20 cellular contexts compared by ENCODE assay signal in genomic region chr4:169156392-169156791, GRCh38.
DNase-seq lines count a peak whose midpoint lies in the region; ATAC-seq, FAIRE-seq and TF ChIP-seq lines count a peak whose summit lies in the region.
"Had no signal": no experiment of that assay in that cellular context is flagged by ENCODE, and none has a peak within 500 bp of the region (broad histone marks: within the 10 kb centered on the region; RNA-seq: fewer than 3 reads in every experiment).

No MANE protein-coding gene starts in this region.

- no peak for DNase-seq in HepG2 (ENCODE audit: low spot score)
- DNase-seq in right lobe of liver, result no peak
- no peak for DNase-seq in K562 (ENCODE audit: extremely low read depth in 1 of 4, low spot score in 3 of 4)
- DNase-seq: AML-193; Caco-2; Calu3; CD4-positive, alpha-beta T cell; CD8-positive, alpha-beta T cell; DMS79 treated with DMSO at 0.1 percent for 48 hours; GF-D8 had no signal

- no peak for TF ChIP-seq RAD21 in HepG2 (CRISPR knock-in tag; IDR thresholded peaks at IDR 0.05)
- no peak for TF ChIP-seq RAD21 in K562 (CRISPR knock-in tag; conservative IDR thresholded peaks at IDR 0.05 in 1 of 2, IDR thresholded peaks at IDR 0.05 in 1 of 2)

- H3K9me1 ChIP-seq in K562 (ENCODE audit: control insufficient read depth, insufficient read depth, low read length), result no peaks in the 10 kb centered on the region

- no peak for TF ChIP-seq EP300 in HepG2 (IDR thresholded peaks at IDR 0.05; ENCODE audit: low read depth in 2 of 2, low read length in 2 of 2)
- no peak for TF ChIP-seq EP300 in HepG2 (CRISPR knock-in tag; IDR thresholded peaks at IDR 0.05; ENCODE audit: borderline replicate concordance)
- no peak for TF ChIP-seq EP300 in K562 (IDR thresholded peaks at IDR 0.05; ENCODE audit: low read length)

- TF ChIP-seq POLR2A in HepG2 (IDR thresholded peaks at IDR 0.05; ENCODE audit: insufficient read depth in 1 of 2, low read depth in 2 of 2, low read length in 2 of 2) (no peak), right lobe of liver (IDR thresholded peaks at IDR 0.05) (no peak), K562 (conservative IDR thresholded peaks at IDR 0.05) (no peak)

- H3K36me3 ChIP-seq in HepG2 (replicated peaks in 1 of 2; ENCODE audit: control insufficient read depth in 1 of 2, insufficient read depth in 2 of 2, low read length in 2 of 2) (peaks cover 2 to 4% of the 10 kb centered on the region in 2 experiments; a peak in 3 of 5 replicates), right lobe of liver (peaks cover 0 to 6% (median 1%) of the 10 kb centered on the region in 4 donors), K562 (ENCODE audit: control insufficient read depth, insufficient read depth, low read length) (no peaks in the 10 kb centered on the region)

- intact Hi-C loops in HepG2 (cut with micrococcal nuclease; ENCODE audit: unreplicated experiment) (no loop called here), right lobe of liver (cut with DNase I) (no loop called here), K562 (cut with micrococcal nuclease) (no loop called here)

- no peaks in the 10 kb centered on the region for H3K27me3 ChIP-seq in HepG2 (ENCODE audit: control insufficient read depth in 1 of 2, insufficient read depth in 2 of 2, low read length in 2 of 2)
- no peaks in the 10 kb centered on the region for H3K27me3 ChIP-seq in right lobe of liver
- no peaks in the 10 kb centered on the region; a peak in 1 of 5 replicates for H3K27me3 ChIP-seq in K562 (ENCODE audit: control insufficient read depth in 2 of 2, insufficient read depth in 2 of 2, low read length in 2 of 2)
- H3K27me3 ChIP-seq: BLaER1 treated with 17β-estradiol and CSF1 and Interleukin-3, amounts not matched to agents 10 nM and 100 nM had no signal

- FAIRE-seq in HepG2 (lab: Jason Lieb, UNC) (no peak), K562 (lab: Jason Lieb, UNC) (no peak)
- FAIRE-seq: A549, D721Med, G401.6, GM12891, GM19239 had no signal

- no peak overlapping the region for H3K27ac ChIP-seq in HepG2 (ENCODE audit: extremely low read length, insufficient read depth, low read length)
- H3K27ac ChIP-seq in right lobe of liver, result no peak overlapping the region
- no peak overlapping the region for H3K27ac ChIP-seq in K562 (ENCODE audit: extremely low read depth, low read depth, low read length)
- H3K27ac ChIP-seq: 22Rv1; A549; BLaER1 treated with 17β-estradiol and CSF1 and Interleukin-3, amounts not matched to agents 10 nM and 100 nM; C4-2B had no signal

- no peaks in the 10 kb centered on the region for H4K20me1 ChIP-seq in HepG2 (ENCODE audit: insufficient read depth, low read length)
- H4K20me1 ChIP-seq in K562 (replicated peaks; ENCODE audit: control insufficient read depth, insufficient read depth, low read length), result no peaks in the 10 kb centered on the region

- no peaks in the 10 kb centered on the region for H3K4me1 ChIP-seq in HepG2 (ENCODE audit: insufficient read depth, low read length)
- H3K4me1 ChIP-seq in right lobe of liver, result no peaks in the 10 kb centered on the region
- H3K4me1 ChIP-seq in K562 (replicated peaks in 1 of 2; ENCODE audit: control insufficient read depth in 2 of 2, insufficient read depth in 2 of 2, low read length in 2 of 2), result no peaks in the 10 kb centered on the region

- POLR2A ChIA-PET in HepG2 (lab: Yijun Ruan, JAX), result no interaction called here
- POLR2A ChIA-PET in K562 (lab: Yijun Ruan, JAX), result no interaction called here

- H3K79me2 ChIP-seq in HepG2 (ENCODE audit: insufficient read depth, low read length) (no peaks in the 10 kb centered on the region), K562 (ENCODE audit: control insufficient read depth, insufficient read depth, low read length) (no peaks in the 10 kb centered on the region)

- H3K9ac ChIP-seq in HepG2 (ENCODE audit: insufficient read depth, low read depth, low read length) (no peak overlapping the region), K562 (ENCODE audit: insufficient read depth in 1 of 2, low read depth in 2 of 2, low read length in 2 of 2) (no peak overlapping the region)
- H3K9ac ChIP-seq: BLaER1 treated with 17β-estradiol and CSF1 and Interleukin-3, amounts not matched to agents 10 nM and 100 nM had no signal

- CTCF ChIA-PET in HepG2 (lab: Yijun Ruan, JAX; ENCODE audit: low intra/inter-chr PET ratio, low total read pairs), result no interaction called here
- CTCF ChIA-PET in K562 (lab: Yijun Ruan, JAX; ENCODE audit: low intra/inter-chr PET ratio), result no interaction called here

- H3K4me3 ChIP-seq in HepG2 (replicated peaks in 1 of 3; ENCODE audit: insufficient read depth in 1 of 3, low read depth in 2 of 3, low read length in 3 of 3), result no peak overlapping the region
- no peak overlapping the region for H3K4me3 ChIP-seq in right lobe of liver
- H3K4me3 ChIP-seq in K562, result no peak overlapping the region
- H3K4me3 ChIP-seq: A549; BLaER1 treated with 17β-estradiol and CSF1 and Interleukin-3, amounts not matched to agents 10 nM and 100 nM had no signal

- no peak for TF ChIP-seq CTCF in HepG2 (CRISPR knock-in tag; IDR thresholded peaks at IDR 0.05)
- no peak for TF ChIP-seq CTCF in right lobe of liver (IDR thresholded peaks at IDR 0.05)
- no peak for TF ChIP-seq CTCF in K562 (IDR thresholded peaks at IDR 0.05 in 2 of 3, conservative IDR thresholded peaks at IDR 0.05 in 1 of 3; ENCODE audit: insufficient read depth in 2 of 3, low read depth in 1 of 3, low read length in 3 of 3)

- H3K4me2 ChIP-seq in HepG2 (ENCODE audit: low read depth, low read length) (no peak overlapping the region), K562 (ENCODE audit: insufficient read depth, low read length) (no peak overlapping the region)
- H3K4me2 ChIP-seq: A549; BLaER1 treated with 17β-estradiol and CSF1 and Interleukin-3, amounts not matched to agents 10 nM and 100 nM had no signal

- BruUV-seq in HepG2 (replicated peaks; lab: Mats Ljungman, UMichigan) (no TSS peak), K562 (replicated peaks; lab: Mats Ljungman, UMichigan) (no TSS peak)

- ATAC-seq in HepG2 (no peak), right lobe of liver (no peak), K562 (no peak), HG03439 (IDR thresholded peaks at IDR 0.05; ENCODE audit: unreplicated experiment) (no peak), HG02884 (IDR thresholded peaks at IDR 0.05; ENCODE audit: unreplicated experiment) (no peak)
- ATAC-seq: A549; CD8-positive, alpha-beta T cell had no signal

- in situ Hi-C loops in HepG2 (cut with HindIII; ENCODE audit: extremely low pct_ligation_motif_present, low pct_unique_long_range_greater_than_20kb) (no loop called here), K562 (cut with MboI) (no loop called here)

- H3K9me3 ChIP-seq in HepG2 (ENCODE audit: low read length), result no peaks in the 10 kb centered on the region
- H3K9me3 ChIP-seq in right lobe of liver, result no peaks in the 10 kb centered on the region
- no peaks in the 10 kb centered on the region for H3K9me3 ChIP-seq in K562 (replicated peaks; ENCODE audit: control insufficient read depth, insufficient read depth, low read depth, low read length)
- H3K9me3 ChIP-seq: A549; BLaER1 treated with 17β-estradiol and CSF1 and Interleukin-3, amounts not matched to agents 10 nM and 100 nM; Caco-2 had no signal

- H2AFZ ChIP-seq in HepG2 (ENCODE audit: low read length) (no peak overlapping the region), K562 (ENCODE audit: low read depth, low read length) (no peak overlapping the region)

- WGBS in HepG2 (ENCODE audit: low lambda C conversion rate), result 96% methylated on average over 3 of the region's 3 CpGs
- WGBS in right lobe of liver (ENCODE audit: insufficient coverage, low coverage, low lambda C conversion rate, missing lambda C conversion rate), result 95% methylated on average over 3 of the region's 3 CpGs
- 0% methylated on average over 3 of the region's 3 CpGs for WGBS in K562 (ENCODE audit: insufficient coverage, low coverage, missing lambda C conversion rate)

TF ChIP-seq in HepG2, 621 proteins besides CTCF, POLR2A, EP300 and RAD21:
- TF ChIP-seq ATF7 (IDR thresholded peaks at IDR 0.05) (peak; percentile 81), ATF7 (CRISPR knock-in tag; IDR thresholded peaks at IDR 0.05) (no peak), ZKSCAN1 (IDR thresholded peaks at IDR 0.05; ENCODE audit: low read length) (no peak)

TF ChIP-seq in K562, 482 proteins besides CTCF, POLR2A, EP300 and RAD21:
- TF ChIP-seq PHF21A (IDR thresholded peaks at IDR 0.05; ENCODE audit: borderline replicate concordance, low read depth), result no peak
- TF ChIP-seq ATF3 (IDR thresholded peaks at IDR 0.05), result 0 out of 2 replicates have a peak, but pooled peaks have one; percentile 30
- TF ChIP-seq ATF3 (CRISPR knock-in tag; conservative IDR thresholded peaks at IDR 0.05), result no peak
